Comparison of ENCODE assay signal across 4 cellular contexts in genomic region chr7:152204417-152204816, GRCh38.
DNase-seq lines count a peak whose midpoint lies in the region; ATAC-seq, FAIRE-seq and TF ChIP-seq lines count a peak whose summit lies in the region.
"Not testable (repeated sequence)": the region's sequence is repeated elsewhere in the genome, so short reads cannot be mapped to it uniquely, and the experiment has no call there.

No MANE protein-coding gene starts in this region.

- not testable (repeated sequence) for TF ChIP-seq CTCF in K562 (IDR thresholded peaks at IDR 0.05 in 2 of 3, conservative IDR thresholded peaks at IDR 0.05 in 1 of 3; ENCODE audit: insufficient read depth in 2 of 3, low read depth in 1 of 3, low read length in 3 of 3)

- H3K4me3 ChIP-seq in K562: not testable (repeated sequence)

- not testable (repeated sequence) for H3K4me3 Mint-ChIP-seq in central memory CD8-positive, alpha-beta T cell

- not testable (repeated sequence) for H3K79me2 ChIP-seq in K562 (ENCODE audit: control insufficient read depth, insufficient read depth, low read length)

- not testable (repeated sequence) for DNase-seq in K562 (ENCODE audit: extremely low read depth in 1 of 4, low spot score in 3 of 4); central memory CD8-positive, alpha-beta T cell (ENCODE audit: low spot score in 2 of 2); frontal cortex (ENCODE audit: low spot score in 2 of 2)

- H4K20me1 ChIP-seq in K562 (replicated peaks; ENCODE audit: control insufficient read depth, insufficient read depth, low read length): not testable (repeated sequence)

- H3K9ac ChIP-seq in K562 (ENCODE audit: insufficient read depth in 1 of 2, low read depth in 2 of 2, low read length in 2 of 2): not testable (repeated sequence)

- H3K27me3 Mint-ChIP-seq in central memory CD8-positive, alpha-beta T cell: not testable (repeated sequence)

- H3K27ac ChIP-seq in K562 (ENCODE audit: extremely low read depth, low read depth, low read length): not testable (repeated sequence)

- H3K27me3 ChIP-seq in K562 (ENCODE audit: control insufficient read depth in 2 of 2, insufficient read depth in 2 of 2, low read length in 2 of 2): not testable (repeated sequence)

- POLR2A ChIA-PET in K562 (lab: Yijun Ruan, JAX): not testable (repeated sequence)

- intact Hi-C loops in K562 (cut with micrococcal nuclease): not testable (repeated sequence)

- H3K4me1 Mint-ChIP-seq in central memory CD8-positive, alpha-beta T cell: not testable (repeated sequence)

- H3K9me3 ChIP-seq in K562 (replicated peaks; ENCODE audit: control insufficient read depth, insufficient read depth, low read depth, low read length): not testable (repeated sequence)

- peaks cover 46% of the 10 kb centered on the region for H3K36me3 ChIP-seq in K562 (ENCODE audit: control insufficient read depth, insufficient read depth, low read length)

- BruUV-seq in K562 (replicated peaks; lab: Mats Ljungman, UMichigan): not testable (repeated sequence)

- not testable (repeated sequence) for H3K4me1 ChIP-seq in K562 (replicated peaks in 1 of 2; ENCODE audit: control insufficient read depth in 2 of 2, insufficient read depth in 2 of 2, low read length in 2 of 2)

- peak overlapping the region; percentile 14 for H3K27ac Mint-ChIP-seq in central memory CD8-positive, alpha-beta T cell (ENCODE audit: low read depth)

- H3K4me2 ChIP-seq in K562 (ENCODE audit: insufficient read depth, low read length): not testable (repeated sequence)

- CTCF ChIA-PET in K562 (lab: Yijun Ruan, JAX; ENCODE audit: low intra/inter-chr PET ratio): not testable (repeated sequence)

- FAIRE-seq in K562 (lab: Jason Lieb, UNC): not testable (repeated sequence)
- FAIRE-seq in endometrium (lab: Jason Lieb, UNC): peak; percentile 79
- peak; percentile 87 for FAIRE-seq in frontal cortex (lab: Jason Lieb, UNC)

- TF ChIP-seq EP300 in K562 (IDR thresholded peaks at IDR 0.05; ENCODE audit: low read length): not testable (repeated sequence)

- TF ChIP-seq RAD21 in K562 (CRISPR knock-in tag; conservative IDR thresholded peaks at IDR 0.05 in 1 of 2, IDR thresholded peaks at IDR 0.05 in 1 of 2): not testable (repeated sequence)

- H3K9me1 ChIP-seq in K562 (ENCODE audit: control insufficient read depth, insufficient read depth, low read length): not testable (repeated sequence)

- peaks cover 32% of the 10 kb centered on the region for H3K36me3 Mint-ChIP-seq in central memory CD8-positive, alpha-beta T cell (ENCODE audit: insufficient read depth)

- not testable (repeated sequence) for H2AFZ ChIP-seq in K562 (ENCODE audit: low read depth, low read length)

- ATAC-seq in K562; central memory CD8-positive, alpha-beta T cell (replicated peaks; ENCODE audit: extremely low read depth, poor library complexity, severe bottlenecking): not testable (repeated sequence)

- in situ Hi-C loops in K562 (cut with MboI): not testable (repeated sequence)

- not testable (repeated sequence) for H3K9me3 Mint-ChIP-seq in central memory CD8-positive, alpha-beta T cell

- TF ChIP-seq POLR2A in K562 (conservative IDR thresholded peaks at IDR 0.05): not testable (repeated sequence)

TF ChIP-seq in K562, 482 proteins besides CTCF, POLR2A, EP300 and RAD21:
- peak; percentile 95 for TF ChIP-seq DACH1 (IDR thresholded peaks at IDR 0.05; ENCODE audit: partially characterized antibody)
